Comparison of ENCODE assay signal across 23 cellular contexts in the genomic region with DNA sequence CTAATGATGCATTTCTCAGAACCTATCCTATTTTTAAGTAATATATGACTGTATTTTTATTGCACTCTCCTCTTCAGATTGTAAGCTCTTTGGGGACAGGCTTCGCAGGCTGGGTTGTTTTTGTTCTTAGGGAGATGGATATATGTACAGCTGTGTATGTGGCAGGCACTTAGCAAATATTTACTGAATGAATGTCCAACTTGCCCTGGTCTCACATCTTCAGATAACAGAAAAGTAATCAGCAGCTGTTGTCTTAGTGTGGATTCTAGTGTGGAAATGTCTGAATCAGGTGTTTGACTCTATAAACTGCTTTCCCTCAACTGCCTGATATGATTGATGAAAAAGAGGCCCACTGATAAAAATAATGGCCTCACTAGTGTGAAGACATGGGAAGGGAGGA. TPM values are rescaled to one million over a fixed set of nuclear protein-coding genes. Genes with fewer than 3 reads are reported as not detected.
"Had no signal": no experiment of that assay in that cellular context is flagged by ENCODE, and none has a peak within 500 bp of the region (broad histone marks: within the 10 kb centered on the region; RNA-seq: fewer than 3 reads in every experiment).

No MANE protein-coding gene starts in this region.

- H3K9me3 ChIP-seq: SJCRH30 had no signal

- ATAC-seq: Right ventricle myocardium inferior, SK-N-SH treated with all-trans-retinoic acid at 6 μM for 48 hours had no signal

- H3K27me3 ChIP-seq: SJCRH30 had no signal

- DNase-seq: IMR-90, Karpas-422, KG1, MM.1S, NCI-H1092 treated with DMSO at 0.1 percent for 48 hours, NCI-H1436, NCI-H187, NCI-H2029, NCI-H2081 treated with DMSO at 0.1 percent for 48 hours, NCI-H2171, NCI-H226, NCI-H446, NCI-H510A, NCI-H524 treated with DMSO at 0.1 percent for 48 hours, NCI-H69, NCI-H774, SHP77 treated with DMSO at 0.1 percent for 48 hours, SJCRH30 had no signal

- H3K27ac ChIP-seq: SJCRH30 had no signal

- H3K4me3 ChIP-seq: SJCRH30 had no signal

RNA-seq across cellular contexts. Expression of gene SLC12A3, which starts 47.1 kb away (rescaled TPM):
- total RNA-seq: HT-29, IMR-90, M059J, Right ventricle myocardium inferior, RPMI7951, SJCRH30 had no signal
- polyA plus RNA-seq: IMR-90 had no signal
